Comparison of ENCODE assay signal across 14 cellular contexts in the genomic region with DNA sequence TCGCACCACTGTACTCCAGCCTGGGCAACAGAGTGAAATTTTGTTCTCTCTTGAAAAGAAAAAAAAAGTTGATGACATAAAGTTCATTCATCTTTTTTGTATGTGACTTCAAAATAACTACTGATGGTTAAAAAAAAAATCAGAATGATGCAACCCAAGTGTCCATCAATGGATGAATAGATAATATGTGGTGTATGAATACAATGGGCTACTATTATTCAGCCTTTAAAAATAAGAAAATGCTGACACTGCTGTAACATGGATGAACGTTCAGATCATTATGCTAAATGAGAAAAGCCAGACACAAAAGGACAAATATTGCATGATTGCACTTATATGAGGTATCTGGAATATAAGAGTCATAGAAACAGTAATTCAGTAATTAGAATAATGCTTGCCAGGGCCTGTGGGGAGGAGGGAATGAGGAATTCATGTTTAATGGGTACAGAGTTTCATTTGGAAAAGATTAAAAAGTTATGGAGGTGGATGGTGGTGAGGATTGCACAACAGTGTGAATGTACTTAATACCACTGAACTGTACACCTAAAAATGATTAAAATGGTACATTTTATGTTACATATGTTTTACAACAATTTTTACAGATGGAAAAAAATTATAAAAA. TPM values are rescaled to one million over a fixed set of nuclear protein-coding genes. Genes with fewer than 3 reads are reported as not detected.
DNase-seq lines count a peak whose midpoint lies in the region; FAIRE-seq and TF ChIP-seq lines count a peak whose summit lies in the region.
"Had no signal": no experiment of that assay in that cellular context is flagged by ENCODE, and none has a peak within 500 bp of the region (broad histone marks: within the 10 kb centered on the region; RNA-seq: fewer than 3 reads in every experiment).

No MANE protein-coding gene starts in this region.

- H3K4me3 Mint-ChIP-seq in activated naive CD4-positive, alpha-beta T cell treated with anti-CD3 and anti-CD28 coated beads for 36 hours = no peak overlapping the region
- H3K4me3 Mint-ChIP-seq in type B pancreatic cell = no peak overlapping the region
- H3K4me3 Mint-ChIP-seq in activated CD4-positive, alpha-beta T cell treated with anti-CD3 and anti-CD28 coated beads, Interleukin-2, amount 10 ng/mL, durations not matched to agents 7 days and 5 days = no peak overlapping the region

- no peak overlapping the region for H3K9ac ChIP-seq in adipocyte (ENCODE audit: low read length)
- H3K9ac ChIP-seq: KMS-11 had no signal

- no peaks in the 10 kb centered on the region for H3K9me3 Mint-ChIP-seq in activated naive CD4-positive, alpha-beta T cell treated with anti-CD3 and anti-CD28 coated beads for 36 hours
- H3K9me3 Mint-ChIP-seq in type B pancreatic cell = no peaks in the 10 kb centered on the region
- no peaks in the 10 kb centered on the region for H3K9me3 Mint-ChIP-seq in activated CD4-positive, alpha-beta T cell treated with anti-CD3 and anti-CD28 coated beads, Interleukin-2, amount 10 ng/mL, durations not matched to agents 7 days and 5 days

- H3K4me1 ChIP-seq in adipocyte (ENCODE audit: control insufficient read depth, insufficient read depth, low read length) = peaks cover 4% of the 10 kb centered on the region

- FAIRE-seq in GM12891 (lab: Jason Lieb, UNC) = peak; percentile 26

- CTCF ChIA-PET in activated naive CD4-positive, alpha-beta T cell treated with anti-CD3 and anti-CD28 coated beads for 36 hours (lab: Charles Lee) = interaction anchor here (0.6 kb wide), 1 partner anchor 220 kb away, joined by 3 read pairs; no protein-coding TSS in a partner anchor
- CTCF ChIA-PET in activated CD4-positive, alpha-beta T cell treated with anti-CD3 and anti-CD28 coated beads, Interleukin-2, amount 10 ng/mL, durations not matched to agents 7 days and 5 days (lab: Charles Lee) = no interaction called here

- POLR2A ChIA-PET in activated CD4-positive, alpha-beta T cell treated with anti-CD3 and anti-CD28 coated beads, Interleukin-2, amount 10 ng/mL, durations not matched to agents 7 days and 5 days (lab: Charles Lee) = no interaction called here

- TF ChIP-seq POLR2A in GM12891 (IDR thresholded peaks at IDR 0.05; ENCODE audit: low read depth, low read length) = no peak

- peaks cover 4% of the 10 kb centered on the region for H3K36me3 Mint-ChIP-seq in activated naive CD4-positive, alpha-beta T cell treated with anti-CD3 and anti-CD28 coated beads for 36 hours (ENCODE audit: low read depth)
- peaks cover 9% of the 10 kb centered on the region for H3K36me3 Mint-ChIP-seq in type B pancreatic cell
- H3K36me3 Mint-ChIP-seq in activated CD4-positive, alpha-beta T cell treated with anti-CD3 and anti-CD28 coated beads, Interleukin-2, amount 10 ng/mL, durations not matched to agents 7 days and 5 days (ENCODE audit: low read depth) = peaks cover 20% of the 10 kb centered on the region

- no peak for TF ChIP-seq CTCF in type B pancreatic cell (conservative IDR thresholded peaks at IDR 0.05)

- H3K27ac Mint-ChIP-seq in activated naive CD4-positive, alpha-beta T cell treated with anti-CD3 and anti-CD28 coated beads for 36 hours = peak overlapping the region; percentile 5
- no peak overlapping the region for H3K27ac Mint-ChIP-seq in type B pancreatic cell
- H3K27ac Mint-ChIP-seq in activated CD4-positive, alpha-beta T cell treated with anti-CD3 and anti-CD28 coated beads, Interleukin-2, amount 10 ng/mL, durations not matched to agents 7 days and 5 days = no peak overlapping the region

- no peaks in the 10 kb centered on the region for H3K27me3 ChIP-seq in adipocyte (replicated peaks; ENCODE audit: control insufficient read depth, insufficient read depth, low read length)

- no peaks in the 10 kb centered on the region for H3K36me3 ChIP-seq in adipocyte (ENCODE audit: control insufficient read depth, insufficient read depth, low read length, severe bottlenecking)

- DNase-seq in activated naive CD4-positive, alpha-beta T cell treated with anti-CD3 and anti-CD28 coated beads for 36 hours = no peak
- no peak for DNase-seq in activated naive CD4-positive, alpha-beta T cell treated with anti-CD3 and anti-CD28 coated beads, Interleukin-2, amount 50 U/mL, for 16 hours
- DNase-seq in GM12891 (ENCODE audit: insufficient read length, low spot score) (no peak), adipocyte (ENCODE audit: low read depth) (peak; percentile 28), foreskin melanocyte (peak; percentile 81), type B pancreatic cell (ENCODE audit: extremely low spot score, unreplicated experiment) (no peak)
- no peak for DNase-seq in activated CD4-positive, alpha-beta T cell treated with anti-CD3 and anti-CD28 coated beads, Interleukin-2, amount 10 ng/mL, durations not matched to agents 7 days and 5 days
- DNase-seq: COR-L47, DMS153, NCI-H1436 treated with DMSO at 0.1 percent for 48 hours, NCI-H2081, NCI-H748 treated with DMSO at 0.1 percent for 48 hours, RPMI8226 had no signal

- intact Hi-C loops in activated naive CD4-positive, alpha-beta T cell treated with anti-CD3 and anti-CD28 coated beads for 36 hours (cut with micrococcal nuclease) = no loop called here

- no peak overlapping the region for H3K4me3 ChIP-seq in adipocyte (ENCODE audit: low read length)

- no peaks in the 10 kb centered on the region for H3K9me3 ChIP-seq in adipocyte (ENCODE audit: control insufficient read depth, low read length)

- H3K27me3 Mint-ChIP-seq in activated naive CD4-positive, alpha-beta T cell treated with anti-CD3 and anti-CD28 coated beads for 36 hours (ENCODE audit: low read depth) = no peaks in the 10 kb centered on the region
- no peaks in the 10 kb centered on the region for H3K27me3 Mint-ChIP-seq in type B pancreatic cell
- no peaks in the 10 kb centered on the region for H3K27me3 Mint-ChIP-seq in activated CD4-positive, alpha-beta T cell treated with anti-CD3 and anti-CD28 coated beads, Interleukin-2, amount 10 ng/mL, durations not matched to agents 7 days and 5 days

- H3K4me1 Mint-ChIP-seq in activated naive CD4-positive, alpha-beta T cell treated with anti-CD3 and anti-CD28 coated beads for 36 hours (ENCODE audit: low read depth) = peaks cover 59% of the 10 kb centered on the region
- peaks cover 4% of the 10 kb centered on the region for H3K4me1 Mint-ChIP-seq in type B pancreatic cell (ENCODE audit: unreplicated experiment)
- peaks cover 25% of the 10 kb centered on the region for H3K4me1 Mint-ChIP-seq in activated CD4-positive, alpha-beta T cell treated with anti-CD3 and anti-CD28 coated beads, Interleukin-2, amount 10 ng/mL, durations not matched to agents 7 days and 5 days

TF ChIP-seq in GM12891, 5 proteins besides CTCF, POLR2A, EP300 and RAD21:
- no peak for TF ChIP-seq SPI1 (IDR thresholded peaks at IDR 0.05; ENCODE audit: low read depth, low read length)
- TF ChIP-seq POU2F2 (IDR thresholded peaks at IDR 0.05; ENCODE audit: low read depth, low read length) = no peak
- no peak for TF ChIP-seq PAX5 (IDR thresholded peaks at IDR 0.05; ENCODE audit: insufficient read depth, low read length, severe bottlenecking)
- no peak for TF ChIP-seq TAF1 (IDR thresholded peaks at IDR 0.05; ENCODE audit: low read depth, low read length)
- TF ChIP-seq POLR2AphosphoS5 (IDR thresholded peaks at IDR 0.05; ENCODE audit: low read depth, low read length) = no peak

RNA-seq across cellular contexts. Expression of a gene that starts 25.4 kb away (rescaled TPM):
- 10 to 100 TPM; 17.9 to 18.4 TPM for total RNA-seq in activated naive CD4-positive, alpha-beta T cell treated with anti-CD3 and anti-CD28 coated beads for 36 hours
- polyA plus RNA-seq in GM12891 (2012; ENCODE audit: low read depth, missing spikeins) = 5.4 TPM
- 13.1 and 14.1 TPM in 2 replicates for total RNA-seq in type B pancreatic cell (ENCODE audit: low replicate concordance)
- total RNA-seq in activated CD4-positive, alpha-beta T cell treated with anti-CD3 and anti-CD28 coated beads, Interleukin-2, amount 10 ng/mL, durations not matched to agents 7 days and 5 days = 10 to 100 TPM; 20.4 to 21.4 TPM

Comparison
In these comparisons a context has a peak if more than half of its experiments do, and no peak if none do; other contexts are left out.
1. DNase-seq: peak in adipocyte (single experiment) and foreskin melanocyte (single experiment); none in activated naive CD4-positive, alpha-beta T cell treated with anti-CD3 and anti-CD28 coated beads for 36 hours (single experiment), activated naive CD4-positive, alpha-beta T cell treated with anti-CD3 and anti-CD28 coated beads, Interleukin-2, amount 50 U/mL, for 16 hours (single experiment), GM12891 (single experiment), type B pancreatic cell (single experiment) and activated CD4-positive, alpha-beta T cell treated with anti-CD3 and anti-CD28 coated beads, Interleukin-2, amount 10 ng/mL, durations not matched to agents 7 days and 5 days (single experiment).